11 cellular contexts compared by ENCODE assay signal in the genomic region with DNA sequence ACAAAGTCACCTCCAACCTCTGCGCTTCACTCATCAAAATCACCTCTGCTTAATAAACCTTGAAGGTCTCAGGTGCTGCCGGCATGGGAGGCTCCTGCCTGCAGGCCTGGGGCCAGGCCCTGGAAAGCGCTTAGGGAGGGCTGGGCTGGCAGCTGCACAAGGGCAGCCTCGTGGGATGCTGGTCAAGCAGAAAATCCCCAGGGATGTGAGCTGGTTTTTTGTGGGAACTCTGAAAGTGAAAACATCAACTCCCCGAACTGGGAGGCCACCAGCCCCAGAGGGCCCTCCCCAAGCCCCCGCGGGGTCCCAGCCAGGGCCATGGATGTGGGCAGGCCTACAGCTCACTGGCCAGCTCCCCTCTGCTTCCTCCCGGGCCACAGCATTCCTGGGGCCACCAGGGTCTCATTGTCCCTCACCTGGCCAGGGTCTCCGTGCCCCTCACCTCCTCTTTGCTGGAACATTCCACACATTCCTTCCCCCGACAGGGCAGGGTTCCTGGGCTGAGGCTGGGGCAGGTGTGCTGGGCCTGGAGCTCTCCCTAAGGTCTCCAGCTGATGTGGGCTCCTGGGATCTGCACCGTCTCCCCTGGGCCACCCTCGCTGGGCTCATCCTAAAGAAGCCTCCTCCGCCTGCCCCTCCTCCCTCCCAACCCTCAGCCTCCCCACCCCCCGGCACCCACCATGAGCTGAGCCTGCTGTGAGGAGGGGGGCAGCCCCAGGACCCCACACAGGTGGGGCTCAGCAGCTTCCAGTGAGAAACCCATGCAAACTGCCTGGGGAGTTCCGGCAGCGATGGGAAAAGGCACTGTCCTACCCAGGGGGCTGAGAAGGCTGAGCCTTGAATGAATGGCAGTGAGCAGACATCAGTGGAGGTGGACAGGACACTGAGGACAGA. TPM values are rescaled to one million over a fixed set of nuclear protein-coding genes. Genes with fewer than 3 reads are reported as not detected.
A peak's percentile ranks its signal among the peaks of the same experiment; 100 is the strongest.
DNase-seq lines count a peak whose midpoint lies in the region; ATAC-seq and TF ChIP-seq lines count a peak whose summit lies in the region.
"Had no signal": no experiment of that assay in that cellular context is flagged by ENCODE, and none has a peak within 500 bp of the region (broad histone marks: within the 10 kb centered on the region; RNA-seq: fewer than 3 reads in every experiment).

No MANE protein-coding gene starts in this region.

- no peak for ATAC-seq in naive thymus-derived CD8-positive, alpha-beta T cell

- H3K9me2 ChIP-seq in hepatocyte (replicated peaks; ENCODE audit: insufficient read depth), result no peaks in the 10 kb centered on the region

- H3K4me1 ChIP-seq in HAP-1 (no peaks in the 10 kb centered on the region), hepatocyte (ENCODE audit: insufficient read depth) (peaks cover 22% of the 10 kb centered on the region)

- no peak overlapping the region for H2AFZ ChIP-seq in hepatocyte

- H3K36me3 ChIP-seq in HAP-1 (replicated peaks) (no peaks in the 10 kb centered on the region), hepatocyte (replicated peaks; ENCODE audit: insufficient read depth, low read depth) (no peaks in the 10 kb centered on the region)

- no TSS peak for BruUV-seq in Calu3 (replicated peaks; lab: Mats Ljungman, UMichigan)

- no peak overlapping the region for H3K4me2 ChIP-seq in hepatocyte

- no peak for TF ChIP-seq CTCF in fibroblast of pulmonary artery (IDR thresholded peaks at IDR 0.05; ENCODE audit: low read length, missing control alignments)
- no peak for TF ChIP-seq CTCF in Calu3 (IDR thresholded peaks at IDR 0.05; ENCODE audit: unreplicated experiment)
- no peak for TF ChIP-seq CTCF in hepatocyte (IDR thresholded peaks at IDR 0.05; ENCODE audit: poor library complexity)

- H3K27me3 Mint-ChIP-seq in naive thymus-derived CD8-positive, alpha-beta T cell, result peaks cover 0 to 4% (median 0%) of the 10 kb centered on the region in 5 donors
- no peaks in the 10 kb centered on the region for H3K27me3 Mint-ChIP-seq in Calu3 (ENCODE audit: unreplicated experiment)

- peak overlapping the region in 8 of 10 donors; percentile 55 to 99 (median 96) for H3K27ac Mint-ChIP-seq in naive thymus-derived CD8-positive, alpha-beta T cell
- no peak overlapping the region for H3K27ac Mint-ChIP-seq in Calu3 (ENCODE audit: unreplicated experiment)

- no peak overlapping the region for H3K27ac ChIP-seq in hepatocyte

- H3K27me3 ChIP-seq in HAP-1 (ENCODE audit: low read depth) (no peaks in the 10 kb centered on the region), hepatocyte (no peaks in the 10 kb centered on the region)

- POLR2A ChIA-PET in naive thymus-derived CD8-positive, alpha-beta T cell (lab: Charles Lee), result interaction anchor here (1.0 to 3.4 kb wide), 2 partner anchors 22 to 24 kb away, joined by 3 to 14 read pairs; no protein-coding TSS in a partner anchor

- 71% methylated on average over 15 of the region's 16 CpGs for WGBS in hepatocyte (ENCODE audit: low lambda C conversion rate, missing lambda C conversion rate)

- no peaks in the 10 kb centered on the region for H3K79me2 ChIP-seq in hepatocyte

- CTCF ChIA-PET in Calu3 (lab: Charles Lee), result interaction anchor here (1.0 kb wide), 1 partner anchor 10 kb away, joined by 5 read pairs; no protein-coding TSS in a partner anchor

- intact Hi-C loops in Calu3 (cut with micrococcal nuclease; ENCODE audit: unreplicated experiment), result no loop called here

- H3K4me3 ChIP-seq in fibroblast of pulmonary artery (replicated peaks; ENCODE audit: low read depth, low read length) (no peak overlapping the region), HAP-1 (no peak overlapping the region), hepatocyte (no peak overlapping the region)

- peak overlapping the region in 7 of 10 donors; percentile 18 to 88 (median 45) for H3K4me3 Mint-ChIP-seq in naive thymus-derived CD8-positive, alpha-beta T cell
- H3K4me3 Mint-ChIP-seq in Calu3 (ENCODE audit: low read depth, unreplicated experiment), result no peak overlapping the region

- no peaks in the 10 kb centered on the region for H4K20me1 ChIP-seq in hepatocyte (ENCODE audit: insufficient read depth, poor library complexity, severe bottlenecking)

- peak; percentile 58 for DNase-seq in A172 (ENCODE audit: low spot score)
- DNase-seq in LHCN-M2 (ENCODE audit: low read depth), result peak; percentile 77
- peak; percentile 53 for DNase-seq in fibroblast of pulmonary artery (ENCODE audit: low read depth)
- DNase-seq in naive thymus-derived CD8-positive, alpha-beta T cell, result peak in 1 of 10 donors; percentile 45
- no peak for DNase-seq in HAP-1 (ENCODE audit: low spot score in 2 of 2)
- no peak for DNase-seq in Calu3
- DNase-seq in hepatocyte (ENCODE audit: low spot score), result no peak
- no peak for DNase-seq in AG20443 (ENCODE audit: low spot score)
- DNase-seq: anterior cingulate cortex; NCI-H1417 treated with DMSO at 0.1 percent for 48 hours; stimulated activated CD4-positive, alpha-beta T cell treated with anti-CD3 and anti-CD28 coated beads, Interleukin-4, amount 100 ng/mL, for 24 hours had no signal

- H3K4me1 Mint-ChIP-seq in naive thymus-derived CD8-positive, alpha-beta T cell, result peaks cover 6 to 50% (median 27%) of the 10 kb centered on the region in 4 donors
- peaks cover 14% of the 10 kb centered on the region for H3K4me1 Mint-ChIP-seq in Calu3 (ENCODE audit: low read depth, unreplicated experiment)

- in situ Hi-C loops in HAP-1 (cut with MboI; ENCODE audit: low sequenced_read_pairs), result no loop called here

- no peaks in the 10 kb centered on the region for H3K9me3 Mint-ChIP-seq in naive thymus-derived CD8-positive, alpha-beta T cell
- H3K9me3 Mint-ChIP-seq in Calu3 (ENCODE audit: low read depth, unreplicated experiment), result no peaks in the 10 kb centered on the region

- H3K9me3 ChIP-seq in HAP-1 (no peaks in the 10 kb centered on the region), hepatocyte (ENCODE audit: low read depth) (no peaks in the 10 kb centered on the region)

- H3K36me3 Mint-ChIP-seq in naive thymus-derived CD8-positive, alpha-beta T cell, result no peaks in the 10 kb centered on the region
- peaks cover 16% of the 10 kb centered on the region for H3K36me3 Mint-ChIP-seq in Calu3 (ENCODE audit: insufficient read depth, unreplicated experiment)

RNA-seq across cellular contexts. Expression of a gene that starts 36.0 kb away (rescaled TPM):
- 31.0 and 31.9 TPM in 2 replicates for total RNA-seq in A172 (2014; rRNA removed; shearing (Covaris generic))
- total RNA-seq in LHCN-M2 (2014; rRNA removed) (25.5 and 31.3 TPM in 2 replicates), Calu3 (2022) (31.4 and 32.9 TPM in 2 replicates), hepatocyte (25.5 and 30.7 TPM in 2 replicates)
- 37.5 TPM for polyA plus RNA-seq in LHCN-M2 (2012)
- total RNA-seq in naive thymus-derived CD8-positive, alpha-beta T cell, result 10 to 100 TPM; 37.4 to 44.7 TPM
- polyA plus RNA-seq in naive thymus-derived CD8-positive, alpha-beta T cell, result 1 to 10 TPM; 2.7 to 5.5 (median 3.5) TPM
- 54.4 and 57.7 TPM in 2 replicates for polyA plus RNA-seq in hepatocyte

Comparison
In these comparisons a context has a peak if more than half of its experiments do, and no peak if none do; other contexts are left out.
1. DNase-seq: peak in A172 (single experiment), LHCN-M2 (single experiment) and fibroblast of pulmonary artery (single experiment); none in HAP-1 (0 of 2), Calu3 (single experiment), hepatocyte (single experiment) and AG20443 (single experiment).